Comparison of ENCODE assay signal across 1 cellular context in genomic region chr20:58926802-58927489, GRCh38.
TF ChIP-seq lines count a peak whose summit lies in the region.

No MANE protein-coding gene starts in this region.

TF ChIP-seq in HCT116, 20 proteins besides CTCF, POLR2A, EP300 and RAD21 (continued from another document):
- TF ChIP-seq REST (IDR thresholded peaks at IDR 0.05; ENCODE audit: low read depth): no peak
- no peak for TF ChIP-seq FOSL1 (IDR thresholded peaks at IDR 0.05; ENCODE audit: low read depth)
- TF ChIP-seq YY1 (IDR thresholded peaks at IDR 0.05; ENCODE audit: extremely low read depth, insufficient replicate concordance, low read depth, low read length): no peak
- no peak for TF ChIP-seq ZBTB33 (IDR thresholded peaks at IDR 0.05; ENCODE audit: extremely low read depth, insufficient replicate concordance, low read length)
- TF ChIP-seq TCF7L2 (IDR thresholded peaks at IDR 0.05; ENCODE audit: borderline replicate concordance, extremely low read depth, insufficient read depth, insufficient read length): no peak
